ENCODE assay signal across 8 cellular contexts in genomic region chr5:172834570-172835245, GRCh38. TPM values are rescaled to one million over a fixed set of nuclear protein-coding genes. Genes with fewer than 3 reads are reported as not detected.
DNase-seq lines count a peak whose midpoint lies in the region; TF ChIP-seq lines count a peak whose summit lies in the region.

No MANE protein-coding gene starts in this region.

- H3K27me3 ChIP-seq in effector memory CD4-positive, alpha-beta T cell (replicated peaks; ENCODE audit: control insufficient read depth, insufficient read depth, low read length, poor library complexity, severe bottlenecking): no peaks in the 10 kb centered on the region
- no peaks in the 10 kb centered on the region for H3K27me3 ChIP-seq in mesenchymal stem cell (ENCODE audit: control insufficient read depth in 1 of 2, insufficient read depth in 1 of 2, low read length in 2 of 2)
- no peaks in the 10 kb centered on the region for H3K27me3 ChIP-seq in uterus

- peak overlapping the region; percentile 72 for H3K4me3 ChIP-seq in effector memory CD4-positive, alpha-beta T cell (ENCODE audit: insufficient read depth, low read depth, low read length, poor library complexity, severe bottlenecking)
- H3K4me3 ChIP-seq in mesenchymal stem cell (ENCODE audit: insufficient read depth in 1 of 2, low read depth in 1 of 2, low read length in 2 of 2): peak overlapping the region; percentile 83 to 92
- peak overlapping the region; percentile 75 to 79 for H3K4me3 ChIP-seq in uterus

- peak overlapping the region; percentile 93 for H3K9ac ChIP-seq in mesenchymal stem cell (ENCODE audit: low read length)

- H3K36me3 ChIP-seq in effector memory CD4-positive, alpha-beta T cell (ENCODE audit: control insufficient read depth, insufficient read depth, low read length): no peaks in the 10 kb centered on the region
- H3K36me3 ChIP-seq in mesenchymal stem cell (ENCODE audit: control insufficient read depth in 1 of 2, insufficient read depth in 2 of 2, low read depth in 1 of 2, low read length in 2 of 2): peaks cover 13 to 18% of the 10 kb centered on the region in 2 experiments
- no peaks in the 10 kb centered on the region for H3K36me3 ChIP-seq in uterus

- peak overlapping the region; percentile 71 for H2BK5ac ChIP-seq in mesenchymal stem cell (ENCODE audit: low read depth, low read length, poor library complexity, severe bottlenecking)

- peak overlapping the region; percentile 30 for H2BK120ac ChIP-seq in mesenchymal stem cell (ENCODE audit: low read depth, low read length)

- H3K18ac ChIP-seq in mesenchymal stem cell (ENCODE audit: low read depth in 1 of 2, low read length in 2 of 2): peak overlapping the region; percentile 53 to 85

- H2AFZ ChIP-seq in mesenchymal stem cell (ENCODE audit: low read depth, low read length): peak overlapping the region; percentile 78

- no peak overlapping the region for H2BK15ac ChIP-seq in mesenchymal stem cell (ENCODE audit: low read depth, poor library complexity, severe bottlenecking)

- TF ChIP-seq POLR2A in uterus (IDR thresholded peaks at IDR 0.05): no peak

- no peaks in the 10 kb centered on the region for H3K9me3 ChIP-seq in effector memory CD4-positive, alpha-beta T cell (ENCODE audit: control insufficient read depth, low read length)
- H3K9me3 ChIP-seq in mesenchymal stem cell (ENCODE audit: control insufficient read depth, low read length) (no peaks in the 10 kb centered on the region), uterus (no peaks in the 10 kb centered on the region)

- peak; percentile 7 to 33 for DNase-seq in NCI-H524 (lab: John Stamatoyannopoulos, UW)
- no peak for DNase-seq in NCI-H524 treated with DMSO at 0.1 percent for 48 hours (lab: John Stamatoyannopoulos, UW)
- peak; percentile 44 for DNase-seq in RPMI8226
- DNase-seq in effector memory CD4-positive, alpha-beta T cell: no peak
- peak; percentile 56 for DNase-seq in mesenchymal stem cell
- no peak for DNase-seq in uterus
- no peak for DNase-seq in cortex of kidney (lab: John Stamatoyannopoulos, UW)
- DNase-seq in NOMO-1 treated with dmso at 0.1 percent for 144 hours (lab: John Stamatoyannopoulos, UW; ENCODE audit: unreplicated experiment): no peak

- H3K27ac ChIP-seq in effector memory CD4-positive, alpha-beta T cell (ENCODE audit: insufficient read depth, low read length, poor library complexity, severe bottlenecking): peak overlapping the region; percentile 79
- H3K27ac ChIP-seq in mesenchymal stem cell (ENCODE audit: low read length, poor library complexity, severe bottlenecking): peak overlapping the region; percentile 22
- H3K27ac ChIP-seq in uterus: peak overlapping the region; percentile 81 to 88

- peak overlapping the region; percentile 10 to 94 for H3K4ac ChIP-seq in mesenchymal stem cell (ENCODE audit: low read depth in 1 of 2, low read length in 2 of 2)

- H3K79me1 ChIP-seq in mesenchymal stem cell (replicated peaks; ENCODE audit: low read length, poor library complexity, severe bottlenecking): peaks cover 1% of the 10 kb centered on the region

- H3K23ac ChIP-seq in mesenchymal stem cell (ENCODE audit: low read length in 2 of 2): peak overlapping the region in 1 of 2 experiments; percentile 66

- peak overlapping the region; percentile 12 for H4K91ac ChIP-seq in mesenchymal stem cell (ENCODE audit: low read length)

- intact Hi-C loops in uterus (cut with DNase I; ENCODE audit: low total_unique reads): no loop called here

- no peak overlapping the region for H2AK5ac ChIP-seq in mesenchymal stem cell (ENCODE audit: low read length, severe bottlenecking)

- 1% methylated on average over 13 of the region's 19 CpGs for WGBS in mesenchymal stem cell

- peak overlapping the region; percentile 10 for H4K8ac ChIP-seq in mesenchymal stem cell (ENCODE audit: low read length)

- peak in 1 of 4 experiments; percentile 10 for TF ChIP-seq CTCF in uterus (IDR thresholded peaks at IDR 0.05)

- no peak overlapping the region for H2BK12ac ChIP-seq in mesenchymal stem cell (ENCODE audit: low read length in 2 of 2)

- peaks cover 37% of the 10 kb centered on the region for H3K4me1 ChIP-seq in effector memory CD4-positive, alpha-beta T cell (ENCODE audit: control insufficient read depth, insufficient read depth, low read length, poor library complexity, severe bottlenecking)
- H3K4me1 ChIP-seq in mesenchymal stem cell (ENCODE audit: control insufficient read depth, insufficient read depth, low read depth, low read length) (peaks cover 26% of the 10 kb centered on the region), uterus (peaks cover 0 to 7% of the 10 kb centered on the region in 2 donors)

- H3K14ac ChIP-seq in mesenchymal stem cell (ENCODE audit: low read length in 2 of 2): peak overlapping the region in 1 of 2 experiments; percentile 92

- peak overlapping the region; percentile 82 for H3K4me2 ChIP-seq in mesenchymal stem cell (ENCODE audit: low read length, poor library complexity, severe bottlenecking)

RNA-seq across cellular contexts. Expression of gene ERGIC1, which starts 0.7 kb away (rescaled TPM):
- polyA plus RNA-seq in mesenchymal stem cell (2013, experiment 1 of 2): 143 TPM
- polyA plus RNA-seq in mesenchymal stem cell (2013, experiment 2 of 2): 140 TPM
- 100 to 1,000 TPM in 1 of 4 donors, 10 to 100 TPM in 3; 34.8 to 130 (median 67.7) TPM for total RNA-seq in uterus

Comparison
In these comparisons a context has a peak if more than half of its experiments do, and no peak if none do; other contexts are left out.
1. DNase-seq: peak in NCI-H524 (2 of 2), RPMI8226 (single experiment) and mesenchymal stem cell (single experiment); none in NCI-H524 treated with DMSO at 0.1 percent for 48 hours (single experiment), effector memory CD4-positive, alpha-beta T cell (0 of 3), uterus (0 of 2), cortex of kidney (single experiment) and NOMO-1 treated with dmso at 0.1 percent for 144 hours (single experiment).
2. H3K27ac ChIP-seq: peak in every context shown above with its lines; median percentile 84 in uterus; 79 in effector memory CD4-positive, alpha-beta T cell; 22 in mesenchymal stem cell.
3. Peak in every context shown above with its lines, with median percentiles within 50 percentile points of each other: H3K4me3 ChIP-seq.